In the genomic region with DNA sequence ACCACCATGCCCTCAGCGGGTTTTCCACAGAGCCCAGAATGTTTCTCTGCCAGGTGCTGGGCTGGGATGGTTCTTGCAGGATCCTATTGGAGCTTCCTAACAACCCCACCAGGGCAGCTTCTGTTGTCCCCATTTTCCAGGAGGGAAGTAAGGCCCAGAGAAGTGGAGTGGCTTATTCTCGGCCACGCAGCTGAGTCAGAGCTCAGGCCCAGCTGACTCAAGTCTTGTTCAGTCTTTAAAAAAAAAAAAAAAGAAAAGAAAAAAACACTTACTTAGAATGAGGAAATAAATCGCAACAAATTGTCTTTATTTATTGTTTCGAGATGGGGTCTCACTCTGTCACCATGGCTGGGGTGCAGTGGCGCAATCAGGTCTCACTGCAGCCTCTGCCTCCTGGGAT, we compare ENCODE assay signal across 30 cellular contexts.
A peak's percentile ranks its signal among the peaks of the same experiment; 100 is the strongest.
DNase-seq lines count a peak whose midpoint lies in the region; FAIRE-seq and TF ChIP-seq lines count a peak whose summit lies in the region.
"Had no signal": no experiment of that assay in that cellular context is flagged by ENCODE, and none has a peak within 500 bp of the region (broad histone marks: within the 10 kb centered on the region; RNA-seq: fewer than 3 reads in every experiment).

No MANE protein-coding gene starts in this region.

- no peak overlapping the region for H3K9ac ChIP-seq in astrocyte (ENCODE audit: low read length)
- H3K9ac ChIP-seq: SK-N-SH had no signal

- no peak for FAIRE-seq in astrocyte (lab: Jason Lieb, UNC)
- FAIRE-seq: A204.1, GM19239, HTR-8/SVneo, small intestine had no signal

- intact Hi-C loops in spleen (cut with DNase I; ENCODE audit: low total_unique reads), result no loop called here

- peaks cover 2% of the 10 kb centered on the region for H3K36me3 Mint-ChIP-seq in astrocyte (ENCODE audit: low read depth, unreplicated experiment)

- H3K27ac Mint-ChIP-seq in astrocyte (ENCODE audit: unreplicated experiment), result no peak overlapping the region
- H3K27ac Mint-ChIP-seq: activated CD4-positive, alpha-beta T cell treated with anti-CD3 and anti-CD28 coated beads, Interleukin-2, amount 10 ng/mL, durations not matched to agents 7 days and 5 days; activated naive CD4-positive, alpha-beta T cell treated with anti-CD3 and anti-CD28 coated beads for 36 hours; activated T-cell treated with anti-CD3 and anti-CD28 coated beads, Interleukin-2, amount 50 U/mL, for 72 hours; GM23338; memory B cell; T-helper 17 cell had no signal

- no peak overlapping the region for H3K4me3 Mint-ChIP-seq in astrocyte (ENCODE audit: unreplicated experiment)
- H3K4me3 Mint-ChIP-seq: activated CD4-positive, alpha-beta T cell treated with anti-CD3 and anti-CD28 coated beads, Interleukin-2, amount 10 ng/mL, durations not matched to agents 7 days and 5 days; activated naive CD4-positive, alpha-beta T cell treated with anti-CD3 and anti-CD28 coated beads for 36 hours; activated T-cell treated with anti-CD3 and anti-CD28 coated beads, Interleukin-2, amount 50 U/mL, for 72 hours; central memory CD8-positive, alpha-beta T cell; GM23338; memory B cell; T-helper 17 cell had no signal

- DNase-seq in AG08396 (ENCODE audit: low spot score) (peak; percentile 61), HCEC 1CT (peak; percentile 50), astrocyte (ENCODE audit: low read depth) (peak; percentile 38), hepatic stellate cell (ENCODE audit: low spot score) (peak; percentile 22), SHP77 treated with DMSO at 0.1 percent for 48 hours (lab: John Stamatoyannopoulos, UW) (no peak), NOMO-1 (lab: John Stamatoyannopoulos, UW; ENCODE audit: unreplicated experiment in 2 of 2) (no peak), NCI-H187 (lab: John Stamatoyannopoulos, UW) (no peak), spleen (no peak)
- DNase-seq: activated CD4-positive, alpha-beta T cell treated with anti-CD3 and anti-CD28 coated beads, Interleukin-2, amount 10 ng/mL, durations not matched to agents 7 days and 5 days; activated naive CD4-positive, alpha-beta T cell treated with anti-CD3 and anti-CD28 coated beads for 36 hours; activated T-cell treated with anti-CD3 and anti-CD28 coated beads, Interleukin-2, amount 50 U/mL, for 72 hours; DMS79; dorsolateral prefrontal cortex; heart left ventricle; left colon; NCI-H1694 treated with DMSO at 0.1 percent for 48 hours; NCI-H2171 treated with DMSO at 0.1 percent for 48 hours; NCI-H526; SK-N-SH; small intestine; stimulated activated CD4-positive, alpha-beta T cell treated with anti-CD3 and anti-CD28 coated beads, Interleukin-2, amount 100 ng/mL, for 24 hours; T-helper 17 cell; trophoblast cell had no signal

- H3K4me1 ChIP-seq in astrocyte (ENCODE audit: insufficient read depth, low read length), result peaks cover 9% of the 10 kb centered on the region
- H3K4me1 ChIP-seq in spleen, result peaks cover 0 to 4% (median 0%) of the 10 kb centered on the region in 6 donors

- H2AFZ ChIP-seq in astrocyte (ENCODE audit: low read depth, low read length), result no peak overlapping the region
- H2AFZ ChIP-seq: GM23338 had no signal

- H3K4me1 Mint-ChIP-seq in astrocyte (ENCODE audit: low read depth, unreplicated experiment), result peaks cover 9% of the 10 kb centered on the region
- H3K4me1 Mint-ChIP-seq: activated CD4-positive, alpha-beta T cell treated with anti-CD3 and anti-CD28 coated beads, Interleukin-2, amount 10 ng/mL, durations not matched to agents 7 days and 5 days had no signal

- H3K79me2 ChIP-seq in astrocyte (ENCODE audit: insufficient read depth, low read length), result no peaks in the 10 kb centered on the region

- no peaks in the 10 kb centered on the region for H3K36me3 ChIP-seq in astrocyte (ENCODE audit: insufficient read depth, low read length)
- H3K36me3 ChIP-seq in spleen, result peaks cover 0 to 27% (median 0%) of the 10 kb centered on the region in 6 donors
- H3K36me3 ChIP-seq: heart left ventricle, neutrophil had no signal

- peaks cover 2% of the 10 kb centered on the region for H3K27me3 Mint-ChIP-seq in astrocyte (ENCODE audit: low read depth, unreplicated experiment)
- H3K27me3 Mint-ChIP-seq: activated CD4-positive, alpha-beta T cell treated with anti-CD3 and anti-CD28 coated beads, Interleukin-2, amount 10 ng/mL, durations not matched to agents 7 days and 5 days; central memory CD8-positive, alpha-beta T cell; memory B cell; T-helper 17 cell had no signal

- no peaks in the 10 kb centered on the region for H3K9me3 ChIP-seq in astrocyte (ENCODE audit: insufficient read depth, low read depth, low read length)
- H3K9me3 ChIP-seq in spleen, result no peaks in the 10 kb centered on the region
- H3K9me3 ChIP-seq: heart left ventricle, neutrophil, SK-N-SH had no signal

- peaks cover 9% of the 10 kb centered on the region for H4K20me1 ChIP-seq in astrocyte (ENCODE audit: insufficient read depth, low read length)

- no peak for TF ChIP-seq CTCF in astrocyte (IDR thresholded peaks at IDR 0.05; ENCODE audit: insufficient read depth, low read depth, low read length)
- TF ChIP-seq CTCF in spleen (IDR thresholded peaks at IDR 0.05 in 8 of 11, conservative IDR thresholded peaks at IDR 0.05 in 3 of 11), result no peak

- WGBS in spleen, 5 donors, result 82 to 91% (median 86%) methylated on average over 6 of the region's 6 CpGs

- no peak for TF ChIP-seq POLR2A in spleen (IDR thresholded peaks at IDR 0.05)

- H3K27ac ChIP-seq in astrocyte (ENCODE audit: low read depth, low read length), result no peak overlapping the region
- no peak overlapping the region for H3K27ac ChIP-seq in spleen
- H3K27ac ChIP-seq: heart left ventricle, neutrophil had no signal

- H3K4me3 ChIP-seq in astrocyte (ENCODE audit: insufficient read depth, low read depth, low read length) (no peak overlapping the region), spleen (no peak overlapping the region)
- H3K4me3 ChIP-seq: dorsolateral prefrontal cortex, GM23338, heart left ventricle had no signal

- H3K9me3 Mint-ChIP-seq in astrocyte (ENCODE audit: unreplicated experiment), result peaks cover 2% of the 10 kb centered on the region
- H3K9me3 Mint-ChIP-seq: activated CD4-positive, alpha-beta T cell treated with anti-CD3 and anti-CD28 coated beads, Interleukin-2, amount 10 ng/mL, durations not matched to agents 7 days and 5 days; activated naive CD4-positive, alpha-beta T cell treated with anti-CD3 and anti-CD28 coated beads for 36 hours; activated T-cell treated with anti-CD3 and anti-CD28 coated beads, Interleukin-2, amount 50 U/mL, for 72 hours; central memory CD8-positive, alpha-beta T cell; GM23338; memory B cell had no signal

- H3K27me3 ChIP-seq in astrocyte (ENCODE audit: insufficient read depth, low read length) (no peaks in the 10 kb centered on the region), spleen (replicated peaks in 1 of 7) (no peaks in the 10 kb centered on the region)
- H3K27me3 ChIP-seq: dorsolateral prefrontal cortex, heart left ventricle, neutrophil had no signal

- H3K4me2 ChIP-seq in astrocyte (ENCODE audit: low read length), result no peak overlapping the region
- H3K4me2 ChIP-seq: GM23338, SK-N-SH had no signal

Comparison
In these comparisons a context has a peak if more than half of its experiments do, and no peak if none do; other contexts are left out.
1. DNase-seq: peak in AG08396 (single experiment), HCEC 1CT (single experiment), astrocyte (single experiment) and hepatic stellate cell (single experiment); none in SHP77 treated with DMSO at 0.1 percent for 48 hours (single experiment), NOMO-1 (0 of 2), NCI-H187 (0 of 2) and spleen (single experiment).